Comparison of ENCODE assay signal across 9 cellular contexts in the genomic region with DNA sequence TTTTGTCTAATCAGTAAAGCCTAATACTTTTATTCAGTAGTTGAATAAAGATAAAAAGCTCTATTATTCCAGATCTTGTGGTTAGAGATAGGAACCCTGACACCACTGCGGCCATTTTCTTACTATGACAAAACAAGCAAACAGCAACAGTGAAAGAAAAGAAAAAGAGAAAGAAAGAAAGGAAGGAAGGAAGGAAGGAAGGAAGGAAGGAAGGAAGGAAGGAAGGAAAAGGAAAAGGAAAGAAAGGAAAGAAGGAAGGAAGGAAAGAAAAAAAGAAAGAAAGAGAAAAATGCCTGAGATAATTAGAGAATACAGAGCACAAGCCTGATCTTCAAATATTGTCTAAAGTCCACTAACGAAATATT.
DNase-seq lines count a peak whose midpoint lies in the region; ATAC-seq and TF ChIP-seq lines count a peak whose summit lies in the region.
"Had no signal": no experiment of that assay in that cellular context is flagged by ENCODE, and none has a peak within 500 bp of the region (broad histone marks: within the 10 kb centered on the region; RNA-seq: fewer than 3 reads in every experiment).

No MANE protein-coding gene starts in this region.

- H3K27ac ChIP-seq in CD4-positive, CD25-positive, alpha-beta regulatory T cell (ENCODE audit: insufficient read depth, low read length, poor library complexity, severe bottlenecking) = peak overlapping the region; percentile 43
- H3K27ac ChIP-seq in KMS-11 = peak overlapping the region; percentile 45; the same call in 1 of the 2 replicates
- H3K27ac ChIP-seq: foreskin keratinocyte had no signal

- no peaks in the 10 kb centered on the region for H3K27me3 ChIP-seq in CD4-positive, CD25-positive, alpha-beta regulatory T cell (ENCODE audit: control insufficient read depth, insufficient read depth, low read length)
- no peaks in the 10 kb centered on the region for H3K27me3 ChIP-seq in KMS-11 (ENCODE audit: insufficient read depth, low read depth)

- TF ChIP-seq CTCF in KMS-11 (conservative IDR thresholded peaks at IDR 0.05; ENCODE audit: low read depth, low read length) = no peak

- no peaks in the 10 kb centered on the region for H3K36me3 Mint-ChIP-seq in CD4-positive, CD25-positive, alpha-beta regulatory T cell
- H3K36me3 Mint-ChIP-seq in activated naive CD8-positive, alpha-beta T cell treated with anti-CD3 and anti-CD28 coated beads, Interleukin-2, amount 50 U/mL, for 24 hours (ENCODE audit: low read depth) = no peaks in the 10 kb centered on the region
- H3K36me3 Mint-ChIP-seq in naive thymus-derived CD8-positive, alpha-beta T cell = no peaks in the 10 kb centered on the region

- H3K9me3 Mint-ChIP-seq in CD4-positive, CD25-positive, alpha-beta regulatory T cell = peaks cover 0 to 1% (median 0%) of the 10 kb centered on the region in 7 donors
- H3K9me3 Mint-ChIP-seq in activated naive CD8-positive, alpha-beta T cell treated with anti-CD3 and anti-CD28 coated beads, Interleukin-2, amount 50 U/mL, for 24 hours = no peaks in the 10 kb centered on the region
- H3K9me3 Mint-ChIP-seq in naive thymus-derived CD8-positive, alpha-beta T cell = no peaks in the 10 kb centered on the region

- H3K27me3 Mint-ChIP-seq in CD4-positive, CD25-positive, alpha-beta regulatory T cell = peaks cover 4% of the 10 kb centered on the region
- no peaks in the 10 kb centered on the region for H3K27me3 Mint-ChIP-seq in activated naive CD8-positive, alpha-beta T cell treated with anti-CD3 and anti-CD28 coated beads, Interleukin-2, amount 50 U/mL, for 24 hours
- no peaks in the 10 kb centered on the region for H3K27me3 Mint-ChIP-seq in naive thymus-derived CD8-positive, alpha-beta T cell

- H3K36me3 ChIP-seq in CD4-positive, CD25-positive, alpha-beta regulatory T cell (ENCODE audit: control insufficient read depth, insufficient read depth, low read length) = no peaks in the 10 kb centered on the region
- no peaks in the 10 kb centered on the region for H3K36me3 ChIP-seq in KMS-11 (ENCODE audit: insufficient read depth)

- peaks cover 6% of the 10 kb centered on the region for H3K4me1 ChIP-seq in CD4-positive, CD25-positive, alpha-beta regulatory T cell (ENCODE audit: control insufficient read depth, insufficient read depth, low read length, poor library complexity, severe bottlenecking)
- H3K4me1 ChIP-seq in KMS-11 (ENCODE audit: low read depth, poor library complexity, severe bottlenecking) = peaks cover 17% of the 10 kb centered on the region

- no peaks in the 10 kb centered on the region for H4K20me1 ChIP-seq in KMS-11 (ENCODE audit: insufficient read depth)

- no peak overlapping the region for H3K4me2 ChIP-seq in KMS-11

- H2AFZ ChIP-seq in KMS-11 (ENCODE audit: low read depth) = no peak overlapping the region

- H3K9ac ChIP-seq in KMS-11 = no peak overlapping the region

- H3K79me2 ChIP-seq in KMS-11 (ENCODE audit: insufficient read depth, low read depth) = no peaks in the 10 kb centered on the region

- peak overlapping the region in 1 of 3 donors; percentile 99 for H3K27ac Mint-ChIP-seq in CD4-positive, CD25-positive, alpha-beta regulatory T cell
- peak overlapping the region; percentile 15 for H3K27ac Mint-ChIP-seq in activated naive CD8-positive, alpha-beta T cell treated with anti-CD3 and anti-CD28 coated beads, Interleukin-2, amount 50 U/mL, for 24 hours
- peak overlapping the region in 6 of 10 donors; percentile 7 to 89 (median 76) for H3K27ac Mint-ChIP-seq in naive thymus-derived CD8-positive, alpha-beta T cell

- peaks cover 4 to 16% (median 10%) of the 10 kb centered on the region in 4 donors for H3K4me1 Mint-ChIP-seq in CD4-positive, CD25-positive, alpha-beta regulatory T cell
- H3K4me1 Mint-ChIP-seq in activated naive CD8-positive, alpha-beta T cell treated with anti-CD3 and anti-CD28 coated beads, Interleukin-2, amount 50 U/mL, for 24 hours = peaks cover 19% of the 10 kb centered on the region
- peaks cover 3 to 20% (median 16%) of the 10 kb centered on the region in 4 donors for H3K4me1 Mint-ChIP-seq in naive thymus-derived CD8-positive, alpha-beta T cell

- no peak for ATAC-seq in CD4-positive, CD25-positive, alpha-beta regulatory T cell (ENCODE audit: low read depth in 2 of 2)
- ATAC-seq in activated naive CD8-positive, alpha-beta T cell treated with anti-CD3 and anti-CD28 coated beads, Interleukin-2, amount 50 U/mL, for 24 hours = no peak
- ATAC-seq in naive thymus-derived CD8-positive, alpha-beta T cell = no peak
- ATAC-seq in HG03025 (IDR thresholded peaks at IDR 0.05; ENCODE audit: low FRiP score, unreplicated experiment) = no peak

- POLR2A ChIA-PET in naive thymus-derived CD8-positive, alpha-beta T cell (lab: Charles Lee) = no interaction called here

- DNase-seq in CD4-positive, CD25-positive, alpha-beta regulatory T cell = no peak
- no peak for DNase-seq in activated naive CD8-positive, alpha-beta T cell treated with anti-CD3 and anti-CD28 coated beads, Interleukin-2, amount 50 U/mL, for 24 hours
- no peak for DNase-seq in naive thymus-derived CD8-positive, alpha-beta T cell
- no peak for DNase-seq in NCI-H524 treated with DMSO at 0.1 percent for 48 hours (lab: John Stamatoyannopoulos, UW)
- no peak for DNase-seq in NOMO-1 treated with DMSO at 0.1 percent for 48 hours (lab: John Stamatoyannopoulos, UW; ENCODE audit: unreplicated experiment)
- no peak for DNase-seq in NAMALWA (ENCODE audit: low spot score)

- H3K4me3 ChIP-seq in CD4-positive, CD25-positive, alpha-beta regulatory T cell (ENCODE audit: low read depth, low read length) = peak overlapping the region; percentile 39
- no peak overlapping the region for H3K4me3 ChIP-seq in KMS-11 (IDR thresholded peaks at IDR 0.05; ENCODE audit: insufficient read depth, low read depth, low read length)

- peak overlapping the region in 1 of 4 donors; percentile 57 for H3K4me3 Mint-ChIP-seq in CD4-positive, CD25-positive, alpha-beta regulatory T cell
- H3K4me3 Mint-ChIP-seq in activated naive CD8-positive, alpha-beta T cell treated with anti-CD3 and anti-CD28 coated beads, Interleukin-2, amount 50 U/mL, for 24 hours = no peak overlapping the region
- H3K4me3 Mint-ChIP-seq in naive thymus-derived CD8-positive, alpha-beta T cell = peak overlapping the region in 4 of 10 donors; percentile 22 to 69 (median 66)

- no peaks in the 10 kb centered on the region for H3K9me3 ChIP-seq in CD4-positive, CD25-positive, alpha-beta regulatory T cell (ENCODE audit: control insufficient read depth in 2 of 2, low read length in 2 of 2)
